8 cellular contexts compared by ENCODE assay signal in genomic region chr1:58816072-58816746, GRCh38. TPM values are rescaled to one million over a fixed set of nuclear protein-coding genes. Genes with fewer than 3 reads are reported as not detected.
A peak's percentile ranks its signal among the peaks of the same experiment; 100 is the strongest.
DNase-seq lines count a peak whose midpoint lies in the region; ATAC-seq and TF ChIP-seq lines count a peak whose summit lies in the region.

No MANE protein-coding gene starts in this region.

- H3K9ac ChIP-seq in HUES64 (ENCODE audit: low read depth, low read length): peak overlapping the region; percentile 70

- peak; percentile 87 for ATAC-seq in GM21526 (IDR thresholded peaks at IDR 0.05; ENCODE audit: low FRiP score, unreplicated experiment)

- TF ChIP-seq POLR2A in esophagus muscularis mucosa (IDR thresholded peaks at IDR 0.05; ENCODE audit: low read depth): peak; percentile 26

- peak overlapping the region; percentile 66 for H3K27ac ChIP-seq in HUES64 (ENCODE audit: low read depth, low read length)
- H3K27ac ChIP-seq in esophagus muscularis mucosa (replicated peaks in 1 of 4): peak overlapping the region; percentile 91 to 96 (median 94)

- WGBS in HUES64: under 1% methylated on average over 49 of the region's 49 CpGs
- 0% methylated on average over 25 of the region's 49 CpGs for WGBS in esophagus muscularis mucosa

- peak in 2 of 3 experiments; percentile 8 to 22 for TF ChIP-seq CTCF in esophagus muscularis mucosa (IDR thresholded peaks at IDR 0.05)

- peaks cover 19% of the 10 kb centered on the region; the same call in 1 of the 2 replicates for H3K4me1 ChIP-seq in HUES64 (ENCODE audit: insufficient read depth, low read length)
- H3K4me1 ChIP-seq in esophagus muscularis mucosa: peaks cover 27 to 37% (median 34%) of the 10 kb centered on the region in 4 donors

- peaks cover 26% of the 10 kb centered on the region for H3K27me3 ChIP-seq in HUES64 (ENCODE audit: insufficient read depth, low read length)
- H3K27me3 ChIP-seq in esophagus muscularis mucosa: no peaks in the 10 kb centered on the region

- H3K9me3 ChIP-seq in HUES64 (ENCODE audit: insufficient read depth, low read depth, low read length) (no peaks in the 10 kb centered on the region), esophagus muscularis mucosa (no peaks in the 10 kb centered on the region)

- H3K4me3 ChIP-seq in HUES64 (ENCODE audit: low read length): peak overlapping the region; percentile 58
- peak overlapping the region; percentile 65 to 73 (median 68) for H3K4me3 ChIP-seq in esophagus muscularis mucosa

- intact Hi-C loops in esophagus muscularis mucosa (cut with DNase I): loop anchor here (2.0 to 10.0 kb wide), 3 partner anchors 87 to 479 kb away; partner anchors contain the start of gene FGGY

- H3K36me3 ChIP-seq in HUES64 (ENCODE audit: insufficient read depth, low read length): no peaks in the 10 kb centered on the region
- no peaks in the 10 kb centered on the region for H3K36me3 ChIP-seq in esophagus muscularis mucosa

- DNase-seq in DMS53 (lab: John Stamatoyannopoulos, UW): peak; percentile 98
- peak; percentile 88 to 91 for DNase-seq in activated T-cell treated with anti-CD3 and anti-CD28 coated beads, Interleukin-2, amount 50 U/mL, for 48 hours
- DNase-seq in esophagus muscularis mucosa (ENCODE audit: extremely low spot score): peak; percentile 95
- peak; percentile 91 for DNase-seq in myocyte (ENCODE audit: low read depth)
- DNase-seq in stimulated activated CD8-positive, alpha-beta memory T cell treated with anti-CD3 and anti-CD28 coated beads, Interleukin-7, amount 100 ng/mL, for 24 hours (ENCODE audit: low read depth): peak; percentile 63

- TF ChIP-seq EP300 in esophagus muscularis mucosa (IDR thresholded peaks at IDR 0.05): peak; percentile 6

TF ChIP-seq in PFSK-1, 5 proteins besides CTCF, POLR2A, EP300 and RAD21:
- TF ChIP-seq FOXP2 (optimal IDR thresholded peaks at IDR 0.05; ENCODE audit: borderline replicate concordance, extremely low read depth, extremely low read length, insufficient read depth) (peak; percentile 20), TAF1 (IDR thresholded peaks at IDR 0.05; ENCODE audit: borderline replicate concordance, insufficient read depth, low read length) (0 out of 2 replicates have a peak, but pooled peaks have one; percentile 12), POLR2AphosphoS5 (IDR thresholded peaks at IDR 0.05; ENCODE audit: low read depth, low read length) (peak; percentile 20; the same call in 1 of the 2 replicates), SIN3A (IDR thresholded peaks at IDR 0.05; ENCODE audit: borderline replicate concordance, insufficient read depth, low read length) (no peak)
- TF ChIP-seq, protein P1, sequence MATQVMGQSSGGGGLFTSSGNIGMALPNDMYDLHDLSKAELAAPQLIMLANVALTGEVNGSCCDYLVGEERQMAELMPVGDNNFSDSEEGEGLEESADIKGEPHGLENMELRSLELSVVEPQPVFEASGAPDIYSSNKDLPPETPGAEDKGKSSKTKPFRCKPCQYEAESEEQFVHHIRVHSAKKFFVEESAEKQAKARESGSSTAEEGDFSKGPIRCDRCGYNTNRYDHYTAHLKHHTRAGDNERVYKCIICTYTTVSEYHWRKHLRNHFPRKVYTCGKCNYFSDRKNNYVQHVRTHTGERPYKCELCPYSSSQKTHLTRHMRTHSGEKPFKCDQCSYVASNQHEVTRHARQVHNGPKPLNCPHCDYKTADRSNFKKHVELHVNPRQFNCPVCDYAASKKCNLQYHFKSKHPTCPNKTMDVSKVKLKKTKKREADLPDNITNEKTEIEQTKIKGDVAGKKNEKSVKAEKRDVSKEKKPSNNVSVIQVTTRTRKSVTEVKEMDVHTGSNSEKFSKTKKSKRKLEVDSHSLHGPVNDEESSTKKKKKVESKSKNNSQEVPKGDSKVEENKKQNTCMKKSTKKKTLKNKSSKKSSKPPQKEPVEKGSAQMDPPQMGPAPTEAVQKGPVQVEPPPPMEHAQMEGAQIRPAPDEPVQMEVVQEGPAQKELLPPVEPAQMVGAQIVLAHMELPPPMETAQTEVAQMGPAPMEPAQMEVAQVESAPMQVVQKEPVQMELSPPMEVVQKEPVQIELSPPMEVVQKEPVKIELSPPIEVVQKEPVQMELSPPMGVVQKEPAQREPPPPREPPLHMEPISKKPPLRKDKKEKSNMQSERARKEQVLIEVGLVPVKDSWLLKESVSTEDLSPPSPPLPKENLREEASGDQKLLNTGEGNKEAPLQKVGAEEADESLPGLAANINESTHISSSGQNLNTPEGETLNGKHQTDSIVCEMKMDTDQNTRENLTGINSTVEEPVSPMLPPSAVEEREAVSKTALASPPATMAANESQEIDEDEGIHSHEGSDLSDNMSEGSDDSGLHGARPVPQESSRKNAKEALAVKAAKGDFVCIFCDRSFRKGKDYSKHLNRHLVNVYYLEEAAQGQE (IDR thresholded peaks at IDR 0.05; ENCODE audit: insufficient read depth in 1 of 2, low read depth in 2 of 2, low read length in 2 of 2): no peak

RNA-seq across cellular contexts. Expression of gene JUN, which starts 32.4 kb away (rescaled TPM):
- polyA plus RNA-seq in HUES64 (2013, experiment 1 of 2): 6.0 TPM
- 6.0 TPM for polyA plus RNA-seq in HUES64 (2013, experiment 2 of 2)
- 20.4 TPM for polyA plus RNA-seq in PFSK-1 (2012; ENCODE audit: insufficient read length, low read depth)
- total RNA-seq in esophagus muscularis mucosa (100 to 1,000 TPM in 3 of 4 donors, 10 to 100 TPM in 1; 77.7 to 126 (median 111) TPM), myocyte (65.9 and 141 TPM in 2 replicates)
- 61.1 TPM for polyA plus RNA-seq in myocyte (2012)

Comparison
In these comparisons a context has a peak if more than half of its experiments do, and no peak if none do; other contexts are left out.
1. Peak in every context shown above with its lines: DNase-seq, ATAC-seq, H3K4me3 ChIP-seq and H3K27ac ChIP-seq.